8 cellular contexts compared by ENCODE assay signal in the genomic region with DNA sequence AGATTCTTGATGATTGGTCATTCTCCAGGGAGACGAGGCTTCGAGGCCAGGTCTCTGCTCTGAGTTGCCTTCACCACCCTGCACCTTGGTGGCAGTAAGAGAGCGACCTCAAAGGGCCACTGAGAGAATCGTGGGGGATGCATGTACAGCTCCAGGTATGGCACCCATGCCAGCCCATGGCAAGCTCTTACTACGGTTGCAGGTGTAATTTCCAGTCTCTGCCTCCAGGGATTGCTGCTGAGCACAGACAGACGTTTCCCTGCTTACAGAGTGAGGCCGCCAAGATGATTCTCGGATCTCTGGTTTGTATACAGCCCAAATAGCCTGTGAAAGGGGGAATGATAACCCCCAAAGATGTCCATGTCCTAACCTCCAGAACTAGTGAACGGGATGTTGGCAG. TPM values are rescaled to one million over a fixed set of nuclear protein-coding genes. Genes with fewer than 3 reads are reported as not detected.
A peak's percentile ranks its signal among the peaks of the same experiment; 100 is the strongest.
DNase-seq lines count a peak whose midpoint lies in the region; ATAC-seq and TF ChIP-seq lines count a peak whose summit lies in the region.

No MANE protein-coding gene starts in this region.

- H3K4me3 ChIP-seq in epithelial cell of esophagus (ENCODE audit: low read length) = no peak overlapping the region

- peak; percentile 8 for DNase-seq in SIG-M5 treated with dmso at 0.1 percent for 504 hours (lab: John Stamatoyannopoulos, UW; ENCODE audit: unreplicated experiment)
- DNase-seq in SIG-M5 (lab: John Stamatoyannopoulos, UW) = no peak
- DNase-seq in MV-4-11 (lab: John Stamatoyannopoulos, UW) = peak; percentile 1
- peak; percentile 48 for DNase-seq in epithelial cell of esophagus (ENCODE audit: low read depth)
- DNase-seq in renal cortical epithelial cell (ENCODE audit: low read depth) = peak; percentile 4
- no peak for DNase-seq in NCI-H128 (lab: John Stamatoyannopoulos, UW; ENCODE audit: unreplicated experiment)
- DNase-seq in activated CD8-positive, alpha-beta memory T cell treated with anti-CD3 and anti-CD28 coated beads, Interleukin-2, amount 50 U/mL, for 48 hours = no peak

- no peak for ATAC-seq in HG03571 (IDR thresholded peaks at IDR 0.05; ENCODE audit: unreplicated experiment)

- TF ChIP-seq CTCF in epithelial cell of esophagus (IDR thresholded peaks at IDR 0.05; ENCODE audit: insufficient read depth, low read depth, low read length, missing control alignments) = peak; percentile 67

RNA-seq across cellular contexts. Expression of gene DRD5, which starts 16.3 kb away (rescaled TPM):
- not detected in 2 replicates for total RNA-seq in renal cortical epithelial cell

Comparison
In these comparisons a context has a peak if more than half of its experiments do, and no peak if none do; other contexts are left out.
1. DNase-seq: peak in SIG-M5 treated with dmso at 0.1 percent for 504 hours (single experiment), MV-4-11 (single experiment), epithelial cell of esophagus (single experiment) and renal cortical epithelial cell (single experiment); none in SIG-M5 (single experiment), NCI-H128 (single experiment) and activated CD8-positive, alpha-beta memory T cell treated with anti-CD3 and anti-CD28 coated beads, Interleukin-2, amount 50 U/mL, for 48 hours (single experiment).